ENCODE assay signal across 7 cellular contexts in the genomic region with DNA sequence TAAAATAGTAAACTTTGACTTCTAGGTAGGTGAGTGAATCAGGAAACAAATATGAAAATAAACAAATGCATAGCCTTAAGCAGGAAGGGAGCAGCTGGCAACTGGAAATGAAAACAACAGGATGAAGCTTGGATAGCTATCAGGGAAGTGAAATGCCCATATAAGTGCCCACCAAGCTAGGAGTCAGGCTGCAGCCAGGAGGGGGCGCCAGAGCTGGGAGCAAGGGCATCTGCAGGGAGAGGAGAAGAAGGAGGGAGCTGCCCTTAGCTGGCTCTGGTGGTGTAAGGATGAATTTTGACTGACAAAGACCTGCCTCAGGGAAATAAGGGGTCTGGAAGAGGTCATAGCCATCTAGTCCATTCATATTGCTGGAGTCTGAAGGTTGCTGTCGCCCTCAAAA.
DNase-seq lines count a peak whose midpoint lies in the region; ATAC-seq, FAIRE-seq and TF ChIP-seq lines count a peak whose summit lies in the region.

No MANE protein-coding gene starts in this region.

- ATAC-seq in GM19043 (IDR thresholded peaks at IDR 0.05; ENCODE audit: low read depth, unreplicated experiment) = peak; percentile 52
- peak; percentile 96 for ATAC-seq in GM12878

- CTCF ChIA-PET in GM12878 (lab: Yijun Ruan, JAX) = interaction anchor here (0.7 to 1.9 kb wide), 17 partner anchors 9 to 934 kb away, joined by 3 to 7 read pairs (median 3); no protein-coding TSS in a partner anchor

- in situ Hi-C loops in GM12878 (cut with MboI) = no loop called here

- intact Hi-C loops in GM12878 (cut with micrococcal nuclease; ENCODE audit: unreplicated experiment) = no loop called here

- no peak overlapping the region for H3K4me2 ChIP-seq in GM12878 (ENCODE audit: control insufficient read depth, insufficient read depth)

- H3K9me3 ChIP-seq in GM12878 (replicated peaks; ENCODE audit: control insufficient read depth, insufficient read depth, low read length) = no peaks in the 10 kb centered on the region

- FAIRE-seq in GM12878 (lab: Jason Lieb, UNC) = no peak

- BruUV-seq in GM12878 (replicated peaks; lab: Mats Ljungman, UMichigan) = no TSS peak

- no peaks in the 10 kb centered on the region for H3K79me2 ChIP-seq in GM12878 (ENCODE audit: control insufficient read depth, insufficient read depth, low read length)

- no peaks in the 10 kb centered on the region for H3K4me1 ChIP-seq in GM12878 (ENCODE audit: control insufficient read depth, insufficient read depth, low read length)

- peak; percentile 50 to 74 (median 60) for TF ChIP-seq CTCF in GM12878 (IDR thresholded peaks at IDR 0.05 in 2 of 3, conservative IDR thresholded peaks at IDR 0.05 in 1 of 3; ENCODE audit: control insufficient read depth in 2 of 3, extremely low read depth in 1 of 3, insufficient read depth in 1 of 3, low read depth in 3 of 3, low read length in 3 of 3)

- RAD21 ChIA-PET in GM12878 (lab: Charles Lee; ENCODE audit: unreplicated experiment) = no interaction called here

- H3K36me3 ChIP-seq in GM12878 (ENCODE audit: control insufficient read depth in 2 of 2, insufficient read depth in 2 of 2, low read length in 1 of 2) = no peaks in the 10 kb centered on the region

- H3K27me3 ChIP-seq in GM12878 (replicated peaks in 1 of 2; ENCODE audit: control insufficient read depth in 2 of 2, insufficient read depth in 2 of 2, low read length in 1 of 2) = no peaks in the 10 kb centered on the region

- peak; percentile 49 for DNase-seq in DMS53 treated with DMSO at 0.1 percent for 48 hours (lab: John Stamatoyannopoulos, UW; ENCODE audit: unreplicated experiment)
- DNase-seq in M059J (ENCODE audit: low read depth) = peak; percentile 60
- DNase-seq in GM12878 (ENCODE audit: low read depth, low spot score) = no peak
- DNase-seq in stimulated activated CD4-positive, alpha-beta T cell treated with anti-CD3 and anti-CD28 coated beads, TNF-alpha, amount 100 ng/mL, for 48 hours (ENCODE audit: low read depth in 3 of 3) = peak in 2 of 3 donors; percentile 1
- no peak for DNase-seq in NCI-H1092 (lab: John Stamatoyannopoulos, UW)
- no peak for DNase-seq in activated effector memory CD4-positive, alpha-beta T cell treated with anti-CD3 and anti-CD28 coated beads, Interleukin-2, amount 50 U/mL, for 16 hours

- H3K27ac ChIP-seq in GM12878 (ENCODE audit: control insufficient read depth, insufficient read depth) = no peak overlapping the region

- no peak overlapping the region for H3K4me3 ChIP-seq in GM12878

- TF ChIP-seq RAD21 in GM12878 (IDR thresholded peaks at IDR 0.05; ENCODE audit: insufficient read depth, low read depth, low read length) = peak; percentile 50

- H2AFZ ChIP-seq in GM12878 (ENCODE audit: control insufficient read depth, low read depth, low read length) = no peak overlapping the region

- WGBS in GM12878 (ENCODE audit: insufficient coverage, insufficient replicate concordance, low lambda C conversion rate, missing lambda C conversion rate) = 23% methylated on average over 2 of the region's 2 CpGs

- POLR2A ChIA-PET in GM12878 (lab: Charles Lee) = no interaction called here

- no peak overlapping the region for H3K9ac ChIP-seq in GM12878 (ENCODE audit: control insufficient read depth, insufficient read depth, low read length)

- H4K20me1 ChIP-seq in GM12878 (ENCODE audit: control insufficient read depth, insufficient read depth) = no peaks in the 10 kb centered on the region

- TF ChIP-seq POLR2A in GM12878 (IDR thresholded peaks at IDR 0.05; ENCODE audit: low read depth, low read length) = no peak

- no peak for TF ChIP-seq EP300 in GM12878 (IDR thresholded peaks at IDR 0.05; ENCODE audit: borderline replicate concordance in 1 of 2, control insufficient read depth in 1 of 2, low read depth in 2 of 2, low read length in 2 of 2)

- SMC1A ChIA-PET in GM12878 (lab: Charles Lee; ENCODE audit: uncharacterized antibody, unreplicated experiment) = interaction anchor here (0.8 to 1.0 kb wide), 2 partner anchors 11 to 18 kb away, joined by 3 read pairs; no protein-coding TSS in a partner anchor

TF ChIP-seq in GM12878, 131 proteins besides CTCF, POLR2A, EP300 and RAD21 (continues in another document):
- TF ChIP-seq, protein P1, sequence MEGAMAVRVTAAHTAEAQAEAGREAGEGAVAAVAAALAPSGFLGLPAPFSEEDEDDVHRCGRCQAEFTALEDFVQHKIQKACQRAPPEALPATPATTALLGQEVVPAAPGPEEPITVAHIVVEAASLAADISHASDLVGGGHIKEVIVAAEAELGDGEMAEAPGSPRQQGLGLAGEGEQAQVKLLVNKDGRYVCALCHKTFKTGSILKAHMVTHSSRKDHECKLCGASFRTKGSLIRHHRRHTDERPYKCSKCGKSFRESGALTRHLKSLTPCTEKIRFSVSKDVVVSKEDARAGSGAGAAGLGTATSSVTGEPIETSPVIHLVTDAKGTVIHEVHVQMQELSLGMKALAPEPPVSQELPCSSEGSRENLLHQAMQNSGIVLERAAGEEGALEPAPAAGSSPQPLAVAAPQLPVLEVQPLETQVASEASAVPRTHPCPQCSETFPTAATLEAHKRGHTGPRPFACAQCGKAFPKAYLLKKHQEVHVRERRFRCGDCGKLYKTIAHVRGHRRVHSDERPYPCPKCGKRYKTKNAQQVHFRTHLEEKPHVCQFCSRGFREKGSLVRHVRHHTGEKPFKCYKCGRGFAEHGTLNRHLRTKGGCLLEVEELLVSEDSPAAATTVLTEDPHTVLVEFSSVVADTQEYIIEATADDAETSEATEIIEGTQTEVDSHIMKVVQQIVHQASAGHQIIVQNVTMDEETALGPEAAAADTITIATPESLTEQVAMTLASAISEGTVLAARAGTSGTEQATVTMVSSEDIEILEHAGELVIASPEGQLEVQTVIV (IDR thresholded peaks at IDR 0.05; ENCODE audit: borderline replicate concordance, partially characterized antibody) = no peak
- TF ChIP-seq ZNF24 (IDR thresholded peaks at IDR 0.05) = no peak
- TF ChIP-seq, protein P2, sequence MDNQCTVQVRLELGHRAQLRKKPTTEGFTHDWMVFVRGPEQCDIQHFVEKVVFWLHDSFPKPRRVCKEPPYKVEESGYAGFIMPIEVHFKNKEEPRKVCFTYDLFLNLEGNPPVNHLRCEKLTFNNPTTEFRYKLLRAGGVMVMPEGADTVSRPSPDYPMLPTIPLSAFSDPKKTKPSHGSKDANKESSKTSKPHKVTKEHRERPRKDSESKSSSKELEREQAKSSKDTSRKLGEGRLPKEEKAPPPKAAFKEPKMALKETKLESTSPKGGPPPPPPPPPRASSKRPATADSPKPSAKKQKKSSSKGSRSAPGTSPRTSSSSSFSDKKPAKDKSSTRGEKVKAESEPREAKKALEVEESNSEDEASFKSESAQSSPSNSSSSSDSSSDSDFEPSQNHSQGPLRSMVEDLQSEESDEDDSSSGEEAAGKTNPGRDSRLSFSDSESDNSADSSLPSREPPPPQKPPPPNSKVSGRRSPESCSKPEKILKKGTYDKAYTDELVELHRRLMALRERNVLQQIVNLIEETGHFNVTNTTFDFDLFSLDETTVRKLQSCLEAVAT (IDR thresholded peaks at IDR 0.05) = no peak
- TF ChIP-seq, protein P3, sequence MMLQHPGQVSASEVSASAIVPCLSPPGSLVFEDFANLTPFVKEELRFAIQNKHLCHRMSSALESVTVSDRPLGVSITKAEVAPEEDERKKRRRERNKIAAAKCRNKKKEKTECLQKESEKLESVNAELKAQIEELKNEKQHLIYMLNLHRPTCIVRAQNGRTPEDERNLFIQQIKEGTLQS (IDR thresholded peaks at IDR 0.05; ENCODE audit: borderline replicate concordance, extremely low read depth, low read depth, low read length) = no peak
- no peak for TF ChIP-seq NFYA (IDR thresholded peaks at IDR 0.05; ENCODE audit: borderline replicate concordance, low read depth, low read length)
- no peak for TF ChIP-seq PAX8 (IDR thresholded peaks at IDR 0.05)
- TF ChIP-seq, protein P4, sequence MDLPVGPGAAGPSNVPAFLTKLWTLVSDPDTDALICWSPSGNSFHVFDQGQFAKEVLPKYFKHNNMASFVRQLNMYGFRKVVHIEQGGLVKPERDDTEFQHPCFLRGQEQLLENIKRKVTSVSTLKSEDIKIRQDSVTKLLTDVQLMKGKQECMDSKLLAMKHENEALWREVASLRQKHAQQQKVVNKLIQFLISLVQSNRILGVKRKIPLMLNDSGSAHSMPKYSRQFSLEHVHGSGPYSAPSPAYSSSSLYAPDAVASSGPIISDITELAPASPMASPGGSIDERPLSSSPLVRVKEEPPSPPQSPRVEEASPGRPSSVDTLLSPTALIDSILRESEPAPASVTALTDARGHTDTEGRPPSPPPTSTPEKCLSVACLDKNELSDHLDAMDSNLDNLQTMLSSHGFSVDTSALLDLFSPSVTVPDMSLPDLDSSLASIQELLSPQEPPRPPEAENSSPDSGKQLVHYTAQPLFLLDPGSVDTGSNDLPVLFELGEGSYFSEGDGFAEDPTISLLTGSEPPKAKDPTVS (IDR thresholded peaks at IDR 0.05; ENCODE audit: low read depth, low read length) = no peak
- TF ChIP-seq, protein P5, sequence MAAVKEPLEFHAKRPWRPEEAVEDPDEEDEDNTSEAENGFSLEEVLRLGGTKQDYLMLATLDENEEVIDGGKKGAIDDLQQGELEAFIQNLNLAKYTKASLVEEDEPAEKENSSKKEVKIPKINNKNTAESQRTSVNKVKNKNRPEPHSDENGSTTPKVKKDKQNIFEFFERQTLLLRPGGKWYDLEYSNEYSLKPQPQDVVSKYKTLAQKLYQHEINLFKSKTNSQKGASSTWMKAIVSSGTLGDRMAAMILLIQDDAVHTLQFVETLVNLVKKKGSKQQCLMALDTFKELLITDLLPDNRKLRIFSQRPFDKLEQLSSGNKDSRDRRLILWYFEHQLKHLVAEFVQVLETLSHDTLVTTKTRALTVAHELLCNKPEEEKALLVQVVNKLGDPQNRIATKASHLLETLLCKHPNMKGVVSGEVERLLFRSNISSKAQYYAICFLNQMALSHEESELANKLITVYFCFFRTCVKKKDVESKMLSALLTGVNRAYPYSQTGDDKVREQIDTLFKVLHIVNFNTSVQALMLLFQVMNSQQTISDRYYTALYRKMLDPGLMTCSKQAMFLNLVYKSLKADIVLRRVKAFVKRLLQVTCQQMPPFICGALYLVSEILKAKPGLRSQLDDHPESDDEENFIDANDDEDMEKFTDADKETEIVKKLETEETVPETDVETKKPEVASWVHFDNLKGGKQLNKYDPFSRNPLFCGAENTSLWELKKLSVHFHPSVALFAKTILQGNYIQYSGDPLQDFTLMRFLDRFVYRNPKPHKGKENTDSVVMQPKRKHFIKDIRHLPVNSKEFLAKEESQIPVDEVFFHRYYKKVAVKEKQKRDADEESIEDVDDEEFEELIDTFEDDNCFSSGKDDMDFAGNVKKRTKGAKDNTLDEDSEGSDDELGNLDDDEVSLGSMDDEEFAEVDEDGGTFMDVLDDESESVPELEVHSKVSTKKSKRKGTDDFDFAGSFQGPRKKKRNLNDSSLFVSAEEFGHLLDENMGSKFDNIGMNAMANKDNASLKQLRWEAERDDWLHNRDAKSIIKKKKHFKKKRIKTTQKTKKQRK (IDR thresholded peaks at IDR 0.05; ENCODE audit: low read depth, low read length) = no peak
- TF ChIP-seq MEF2B (IDR thresholded peaks at IDR 0.05; ENCODE audit: partially characterized antibody, poor library complexity, severe bottlenecking) = no peak
- no peak for TF ChIP-seq SP1 (IDR thresholded peaks at IDR 0.05; ENCODE audit: low read depth, low read length)

Comparison
In these comparisons a context has a peak if more than half of its experiments do, and no peak if none do; other contexts are left out.
1. DNase-seq: peak in DMS53 treated with DMSO at 0.1 percent for 48 hours (single experiment), M059J (single experiment) and stimulated activated CD4-positive, alpha-beta T cell treated with anti-CD3 and anti-CD28 coated beads, TNF-alpha, amount 100 ng/mL, for 48 hours (2 of 3); none in GM12878 (single experiment), NCI-H1092 (single experiment) and activated effector memory CD4-positive, alpha-beta T cell treated with anti-CD3 and anti-CD28 coated beads, Interleukin-2, amount 50 U/mL, for 16 hours (single experiment).